In the genomic region with DNA sequence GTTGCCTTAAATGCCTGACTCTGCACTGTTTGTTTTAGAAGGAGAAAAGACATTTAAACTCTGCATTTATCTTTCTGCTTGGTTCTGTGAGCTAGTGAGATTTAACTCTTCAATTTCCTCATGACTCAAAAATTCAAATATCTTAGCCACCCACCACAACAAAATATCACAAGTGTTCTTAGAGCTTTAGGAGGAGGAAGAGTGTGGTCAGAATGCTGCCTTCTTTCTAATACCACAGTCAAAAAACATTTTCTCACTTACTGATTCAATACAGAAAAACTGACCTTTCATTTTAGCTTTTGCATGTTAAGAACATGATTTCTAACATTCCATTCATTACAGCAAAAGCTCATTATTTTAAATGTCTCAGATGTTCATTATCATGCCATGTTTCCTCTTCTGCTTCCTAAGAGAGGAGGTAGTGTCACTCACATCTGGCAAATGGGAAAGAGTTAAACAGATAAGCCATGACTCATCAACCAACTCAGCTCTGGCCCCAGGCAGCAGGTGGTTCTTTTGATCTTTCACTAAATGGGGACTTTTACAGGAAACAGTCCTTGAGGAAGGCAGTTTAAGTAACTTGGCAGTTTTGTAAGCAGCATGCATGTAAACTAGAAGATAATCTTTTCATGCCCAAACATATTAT, we compare ENCODE assay signal across 1 cellular context.
TF ChIP-seq lines count a peak whose summit lies in the region.

No MANE protein-coding gene starts in this region.

TF ChIP-seq in HEK293, 187 proteins besides CTCF, POLR2A, EP300 and RAD21:
- TF ChIP-seq, protein P1, sequence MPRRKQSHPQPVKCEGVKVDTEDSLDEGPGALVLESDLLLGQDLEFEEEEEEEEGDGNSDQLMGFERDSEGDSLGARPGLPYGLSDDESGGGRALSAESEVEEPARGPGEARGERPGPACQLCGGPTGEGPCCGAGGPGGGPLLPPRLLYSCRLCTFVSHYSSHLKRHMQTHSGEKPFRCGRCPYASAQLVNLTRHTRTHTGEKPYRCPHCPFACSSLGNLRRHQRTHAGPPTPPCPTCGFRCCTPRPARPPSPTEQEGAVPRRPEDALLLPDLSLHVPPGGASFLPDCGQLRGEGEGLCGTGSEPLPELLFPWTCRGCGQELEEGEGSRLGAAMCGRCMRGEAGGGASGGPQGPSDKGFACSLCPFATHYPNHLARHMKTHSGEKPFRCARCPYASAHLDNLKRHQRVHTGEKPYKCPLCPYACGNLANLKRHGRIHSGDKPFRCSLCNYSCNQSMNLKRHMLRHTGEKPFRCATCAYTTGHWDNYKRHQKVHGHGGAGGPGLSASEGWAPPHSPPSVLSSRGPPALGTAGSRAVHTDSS (tag by site-specific recombination; IDR thresholded peaks at IDR 0.05), result no peak
- TF ChIP-seq ZNF132 (tag by site-specific recombination; IDR thresholded peaks at IDR 0.05; ENCODE audit: borderline replicate concordance), result no peak
- 0 out of 2 replicates have a peak, but pooled peaks have one; percentile 27 for TF ChIP-seq SP7 (tag by site-specific recombination; IDR thresholded peaks at IDR 0.05)
- no peak for TF ChIP-seq ZNF521 (tag by site-specific recombination; IDR thresholded peaks at IDR 0.05)
- peak; percentile 54; the same call in 1 of the 2 replicates for TF ChIP-seq PRDM1 (tag by site-specific recombination; IDR thresholded peaks at IDR 0.05)
- no peak for TF ChIP-seq SP3 (tag by site-specific recombination; IDR thresholded peaks at IDR 0.05)
- TF ChIP-seq HOXC10 (CRISPR knock-in tag; IDR thresholded peaks at IDR 0.05), result no peak
- peak; percentile 84 for TF ChIP-seq SCRT2 (tag by site-specific recombination; IDR thresholded peaks at IDR 0.05)
- 0 out of 2 replicates have a peak, but pooled peaks have one; percentile 29 for TF ChIP-seq ZNF561 (tag by site-specific recombination; IDR thresholded peaks at IDR 0.05; ENCODE audit: borderline replicate concordance)
- TF ChIP-seq KLF9 (tag by site-specific recombination; IDR thresholded peaks at IDR 0.05; ENCODE audit: low read depth), result no peak
- TF ChIP-seq ZNF324 (tag by site-specific recombination; IDR thresholded peaks at IDR 0.05), result no peak
- no peak for TF ChIP-seq SCRT1 (tag by site-specific recombination; IDR thresholded peaks at IDR 0.05; ENCODE audit: borderline replicate concordance)
- TF ChIP-seq, protein P2, sequence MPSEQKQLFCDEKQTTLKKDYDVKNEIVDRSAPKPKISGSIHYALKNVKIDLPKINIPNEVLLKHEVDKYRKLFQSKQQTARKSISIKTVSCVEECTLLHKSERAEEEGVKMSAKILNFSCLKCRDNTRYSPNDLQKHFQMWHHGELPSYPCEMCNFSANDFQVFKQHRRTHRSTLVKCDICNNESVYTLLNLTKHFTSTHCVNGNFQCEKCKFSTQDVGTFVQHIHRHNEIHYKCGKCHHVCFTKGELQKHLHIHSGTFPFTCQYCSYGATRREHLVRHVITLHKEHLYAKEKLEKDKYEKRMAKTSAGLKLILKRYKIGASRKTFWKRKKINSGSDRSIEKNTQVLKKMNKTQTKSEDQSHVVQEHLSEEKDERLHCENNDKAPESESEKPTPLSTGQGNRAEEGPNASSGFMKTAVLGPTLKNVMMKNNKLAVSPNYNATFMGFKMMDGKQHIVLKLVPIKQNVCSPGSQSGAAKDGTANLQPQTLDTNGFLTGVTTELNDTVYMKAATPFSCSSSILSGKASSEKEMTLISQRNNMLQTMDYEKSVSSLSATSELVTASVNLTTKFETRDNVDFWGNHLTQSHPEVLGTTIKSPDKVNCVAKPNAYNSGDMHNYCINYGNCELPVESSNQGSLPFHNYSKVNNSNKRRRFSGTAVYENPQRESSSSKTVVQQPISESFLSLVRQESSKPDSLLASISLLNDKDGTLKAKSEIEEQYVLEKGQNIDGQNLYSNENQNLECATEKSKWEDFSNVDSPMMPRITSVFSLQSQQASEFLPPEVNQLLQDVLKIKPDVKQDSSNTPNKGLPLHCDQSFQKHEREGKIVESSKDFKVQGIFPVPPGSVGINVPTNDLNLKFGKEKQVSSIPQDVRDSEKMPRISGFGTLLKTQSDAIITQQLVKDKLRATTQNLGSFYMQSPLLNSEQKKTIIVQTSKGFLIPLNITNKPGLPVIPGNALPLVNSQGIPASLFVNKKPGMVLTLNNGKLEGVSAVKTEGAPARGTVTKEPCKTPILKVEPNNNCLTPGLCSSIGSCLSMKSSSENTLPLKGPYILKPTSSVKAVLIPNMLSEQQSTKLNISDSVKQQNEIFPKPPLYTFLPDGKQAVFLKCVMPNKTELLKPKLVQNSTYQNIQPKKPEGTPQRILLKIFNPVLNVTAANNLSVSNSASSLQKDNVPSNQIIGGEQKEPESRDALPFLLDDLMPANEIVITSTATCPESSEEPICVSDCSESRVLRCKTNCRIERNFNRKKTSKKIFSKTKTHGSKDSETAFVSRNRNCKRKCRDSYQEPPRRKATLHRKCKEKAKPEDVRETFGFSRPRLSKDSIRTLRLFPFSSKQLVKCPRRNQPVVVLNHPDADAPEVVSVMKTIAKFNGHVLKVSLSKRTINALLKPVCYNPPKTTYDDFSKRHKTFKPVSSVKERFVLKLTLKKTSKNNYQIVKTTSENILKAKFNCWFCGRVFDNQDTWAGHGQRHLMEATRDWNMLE (tag by site-specific recombination; conservative IDR thresholded peaks at IDR 0.05; ENCODE audit: low read depth), result 0 out of 2 replicates have a peak, but pooled peaks have one; percentile 20
- TF ChIP-seq, protein P3, sequence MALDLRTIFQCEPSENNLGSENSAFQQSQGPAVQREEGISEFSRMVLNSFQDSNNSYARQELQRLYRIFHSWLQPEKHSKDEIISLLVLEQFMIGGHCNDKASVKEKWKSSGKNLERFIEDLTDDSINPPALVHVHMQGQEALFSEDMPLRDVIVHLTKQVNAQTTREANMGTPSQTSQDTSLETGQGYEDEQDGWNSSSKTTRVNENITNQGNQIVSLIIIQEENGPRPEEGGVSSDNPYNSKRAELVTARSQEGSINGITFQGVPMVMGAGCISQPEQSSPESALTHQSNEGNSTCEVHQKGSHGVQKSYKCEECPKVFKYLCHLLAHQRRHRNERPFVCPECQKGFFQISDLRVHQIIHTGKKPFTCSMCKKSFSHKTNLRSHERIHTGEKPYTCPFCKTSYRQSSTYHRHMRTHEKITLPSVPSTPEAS (tag by site-specific recombination; IDR thresholded peaks at IDR 0.05), result no peak
- 0 out of 2 replicates have a peak, but pooled peaks have one; percentile 19 for TF ChIP-seq ZNF37A (tag by site-specific recombination; IDR thresholded peaks at IDR 0.05)
- TF ChIP-seq MYNN (tag by site-specific recombination; IDR thresholded peaks at IDR 0.05; ENCODE audit: borderline replicate concordance), result no peak
- no peak for TF ChIP-seq ZNF2 (tag by site-specific recombination; IDR thresholded peaks at IDR 0.05)
- TF ChIP-seq MZF1 (tag by site-specific recombination; IDR thresholded peaks at IDR 0.05; ENCODE audit: borderline replicate concordance), result peak; percentile 85; the same call in 1 of the 2 replicates
- TF ChIP-seq PRDM6 (tag by site-specific recombination; IDR thresholded peaks at IDR 0.05), result peak; percentile 54; the same call in 1 of the 2 replicates
